In genomic region chr16:89581045-89581695, GRCh38 we compare ENCODE assay signal across 12 cellular contexts. TPM values are rescaled to one million over a fixed set of nuclear protein-coding genes. Genes with fewer than 3 reads are reported as not detected.
A peak's percentile ranks its signal among the peaks of the same experiment; 100 is the strongest.
DNase-seq lines count a peak whose midpoint lies in the region; TF ChIP-seq lines count a peak whose summit lies in the region.
"Had no signal": no experiment of that assay in that cellular context is flagged by ENCODE, and none has a peak within 500 bp of the region (broad histone marks: within the 10 kb centered on the region; RNA-seq: fewer than 3 reads in every experiment).

No MANE protein-coding gene starts in this region.

- peaks cover 0 to 15% (median 1%) of the 10 kb centered on the region in 4 donors for H3K27me3 ChIP-seq in esophagus squamous epithelium

- DNase-seq in ELF-1 (ENCODE audit: low read depth, low spot score), result peak; percentile 71
- DNase-seq in RPMI7951 (ENCODE audit: low read depth), result peak; percentile 99
- DNase-seq in epithelial cell of prostate (ENCODE audit: low read depth, low spot score), result peak; percentile 43
- peak; percentile 94 for DNase-seq in osteocyte (ENCODE audit: extremely low spot score, unreplicated experiment)
- no peak for DNase-seq in T-helper 1 cell
- DNase-seq in SKM-1 (lab: John Stamatoyannopoulos, UW; ENCODE audit: unreplicated experiment), result no peak
- no peak for DNase-seq in type B pancreatic cell (ENCODE audit: extremely low spot score, unreplicated experiment)
- no peak for DNase-seq in esophagus squamous epithelium (lab: John Stamatoyannopoulos, UW)
- DNase-seq: colonic mucosa, KG1, NCI-H524 had no signal

- no peak overlapping the region for H3K27ac Mint-ChIP-seq in osteocyte (ENCODE audit: unreplicated experiment)
- H3K27ac Mint-ChIP-seq in type B pancreatic cell, result no peak overlapping the region

- no peak for TF ChIP-seq POLR2A in esophagus squamous epithelium (IDR thresholded peaks at IDR 0.05)

- peaks cover 2% of the 10 kb centered on the region for H3K4me1 Mint-ChIP-seq in osteocyte (ENCODE audit: unreplicated experiment)
- H3K4me1 Mint-ChIP-seq in type B pancreatic cell (ENCODE audit: unreplicated experiment), result no peaks in the 10 kb centered on the region

- intact Hi-C loops in esophagus squamous epithelium (cut with DNase I), result no loop called here

- TF ChIP-seq CTCF in osteocyte (IDR thresholded peaks at IDR 0.05), result no peak
- TF ChIP-seq CTCF in type B pancreatic cell (conservative IDR thresholded peaks at IDR 0.05), result no peak
- no peak for TF ChIP-seq CTCF in esophagus squamous epithelium (IDR thresholded peaks at IDR 0.05)

- no peaks in the 10 kb centered on the region for H3K36me3 Mint-ChIP-seq in osteocyte (ENCODE audit: unreplicated experiment)
- H3K36me3 Mint-ChIP-seq in type B pancreatic cell, result no peaks in the 10 kb centered on the region

- 72 to 74% methylated on average over 32 of the region's 33 CpGs for WGBS in esophagus squamous epithelium, 2 donors

- H3K9me3 ChIP-seq in esophagus squamous epithelium, result no peaks in the 10 kb centered on the region
- H3K9me3 ChIP-seq: colonic mucosa had no signal

- peak overlapping the region; percentile 44 for H3K27ac ChIP-seq in epithelial cell of prostate
- H3K27ac ChIP-seq in esophagus squamous epithelium, result peak overlapping the region in 1 of 4 donors; percentile 72
- H3K27ac ChIP-seq: colonic mucosa had no signal

- H3K36me3 ChIP-seq in esophagus squamous epithelium, result no peaks in the 10 kb centered on the region
- H3K36me3 ChIP-seq: colonic mucosa had no signal

- H3K4me3 Mint-ChIP-seq in osteocyte (ENCODE audit: unreplicated experiment), result no peak overlapping the region
- H3K4me3 Mint-ChIP-seq in type B pancreatic cell, result no peak overlapping the region

- H3K4me3 ChIP-seq in esophagus squamous epithelium, result no peak overlapping the region
- H3K4me3 ChIP-seq: colonic mucosa had no signal

- H3K27me3 Mint-ChIP-seq in osteocyte (ENCODE audit: unreplicated experiment) (no peaks in the 10 kb centered on the region), type B pancreatic cell (peaks cover 16% of the 10 kb centered on the region)

- H3K9me3 Mint-ChIP-seq in osteocyte (ENCODE audit: unreplicated experiment), result no peaks in the 10 kb centered on the region
- H3K9me3 Mint-ChIP-seq in type B pancreatic cell, result no peaks in the 10 kb centered on the region

- peaks cover 2 to 28% (median 18%) of the 10 kb centered on the region in 3 donors for H3K4me1 ChIP-seq in esophagus squamous epithelium
- H3K4me1 ChIP-seq: colonic mucosa had no signal

RNA-seq across cellular contexts. Expression of gene CPNE7, which starts 5.6 kb away (rescaled TPM):
- 1.3 and 2.6 TPM in 2 replicates for total RNA-seq in RPMI7951 (2014; rRNA removed; shearing (Covaris generic))
- total RNA-seq in osteocyte (19.7 and 23.6 TPM in 2 replicates), type B pancreatic cell (ENCODE audit: low replicate concordance) (1.6 and 6.5 TPM in 2 replicates), esophagus squamous epithelium (1 to 10 TPM in 3 of 4 donors, under 1 TPM in 1; 0.45 to 2.9 (median 2.1) TPM)

RNA-seq across cellular contexts. Expression of gene RPL13, which starts 20.7 kb away (rescaled TPM):
- 2,032 and 3,331 TPM in 2 replicates for total RNA-seq in RPMI7951 (2014; rRNA removed; shearing (Covaris generic))
- total RNA-seq in osteocyte (1,759 and 1,785 TPM in 2 replicates), type B pancreatic cell (ENCODE audit: low replicate concordance) (2,449 and 2,557 TPM in 2 replicates), esophagus squamous epithelium (1,000 to 10,000 TPM; 3,143 to 7,972 (median 4,864) TPM)

RNA-seq across cellular contexts. Expression of gene DPEP1, which starts 32.3 kb away (rescaled TPM):
- total RNA-seq in RPMI7951 (2014; rRNA removed; shearing (Covaris generic)), result 0.24 and 0.29 TPM in 2 replicates
- not detected in 2 replicates for total RNA-seq in osteocyte
- total RNA-seq in type B pancreatic cell (ENCODE audit: low replicate concordance), result 13.4 and 16.7 TPM in 2 replicates
- total RNA-seq in esophagus squamous epithelium, result 1 to 10 TPM in 1 of 4 donors, under 1 TPM in 1, not detected in 2; 0.76 to 4.1 TPM
- total RNA-seq: T-helper 1 cell treated with Interleukin-12 subunit alpha and Interleukin-12 subunit beta and Interleukin-4 antibody, amounts not matched to agents 30 ng/mL and 1 ng/mL, for 36 hours had no signal

Comparison
In these comparisons a context has a peak if more than half of its experiments do, and no peak if none do; other contexts are left out.
1. DNase-seq: peak in ELF-1 (single experiment), RPMI7951 (single experiment), epithelial cell of prostate (single experiment) and osteocyte (single experiment); none in T-helper 1 cell (0 of 5), SKM-1 (single experiment), type B pancreatic cell (single experiment) and esophagus squamous epithelium (single experiment).